Comparison of ENCODE assay signal across 8 cellular contexts in the genomic region with DNA sequence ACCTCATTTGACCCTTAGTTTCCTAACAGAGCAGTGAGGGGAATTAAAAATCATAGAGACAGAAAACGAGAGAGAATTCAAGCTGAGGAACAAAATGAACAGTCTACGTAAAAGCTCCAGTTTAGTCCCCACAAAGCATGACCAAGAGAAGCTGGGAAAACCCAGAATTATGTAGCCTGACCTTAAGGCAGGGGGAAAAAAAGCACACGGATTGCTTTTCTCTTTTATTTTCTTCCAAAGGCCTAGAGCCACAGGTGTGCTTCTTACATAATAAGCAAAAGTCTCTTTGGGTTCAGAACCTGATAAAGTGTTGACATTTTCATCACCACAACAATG. TPM values are rescaled to one million over a fixed set of nuclear protein-coding genes. Genes with fewer than 3 reads are reported as not detected.
A peak's percentile ranks its signal among the peaks of the same experiment; 100 is the strongest.
DNase-seq lines count a peak whose midpoint lies in the region; ATAC-seq, FAIRE-seq and TF ChIP-seq lines count a peak whose summit lies in the region.

No MANE protein-coding gene starts in this region.

- H3K4me3 Mint-ChIP-seq in T-helper 2 cell treated with Interferon-gamma antibody and Interleukin-4, amounts not matched to agents 5 μg/mL and 100 μg/mL, for 36 hours = peak overlapping the region; percentile 92
- H3K4me3 Mint-ChIP-seq in activated naive CD8-positive, alpha-beta T cell treated with anti-CD3 and anti-CD28 coated beads, Interleukin-2, amount 10 ng/mL, durations not matched to agents 7 days and 5 days = peak overlapping the region; percentile 96

- peaks cover 7 to 12% of the 10 kb centered on the region in 2 donors for H3K4me1 ChIP-seq in kidney (ENCODE audit: control insufficient read depth in 1 of 2, insufficient read depth in 1 of 2, low read depth in 1 of 2, low read length in 2 of 2)

- H3K36me3 Mint-ChIP-seq in T-helper 2 cell treated with Interferon-gamma antibody and Interleukin-4, amounts not matched to agents 5 μg/mL and 100 μg/mL, for 36 hours (ENCODE audit: low read depth) = peaks cover 8% of the 10 kb centered on the region
- peaks cover 2% of the 10 kb centered on the region for H3K36me3 Mint-ChIP-seq in activated naive CD8-positive, alpha-beta T cell treated with anti-CD3 and anti-CD28 coated beads, Interleukin-2, amount 10 ng/mL, durations not matched to agents 7 days and 5 days

- no peaks in the 10 kb centered on the region for H3K36me3 ChIP-seq in kidney (ENCODE audit: control insufficient read depth in 1 of 2, insufficient read depth in 2 of 2, low read length in 2 of 2)

- H3K27ac ChIP-seq in kidney (ENCODE audit: low read depth in 2 of 2, low read length in 2 of 2) (peak overlapping the region; percentile 59 to 64), substantia nigra (ENCODE audit: low read depth, low read length, poor library complexity, severe bottlenecking) (peak overlapping the region; percentile 88)

- H3K27me3 Mint-ChIP-seq in T-helper 2 cell treated with Interferon-gamma antibody and Interleukin-4, amounts not matched to agents 5 μg/mL and 100 μg/mL, for 36 hours (ENCODE audit: low read depth) = no peaks in the 10 kb centered on the region
- no peaks in the 10 kb centered on the region for H3K27me3 Mint-ChIP-seq in activated naive CD8-positive, alpha-beta T cell treated with anti-CD3 and anti-CD28 coated beads, Interleukin-2, amount 10 ng/mL, durations not matched to agents 7 days and 5 days

- no peak for FAIRE-seq in kidney (lab: Jason Lieb, UNC)

- peaks cover 21% of the 10 kb centered on the region for H3K4me1 Mint-ChIP-seq in T-helper 2 cell treated with Interferon-gamma antibody and Interleukin-4, amounts not matched to agents 5 μg/mL and 100 μg/mL, for 36 hours (ENCODE audit: low read depth)
- H3K4me1 Mint-ChIP-seq in activated naive CD8-positive, alpha-beta T cell treated with anti-CD3 and anti-CD28 coated beads, Interleukin-2, amount 10 ng/mL, durations not matched to agents 7 days and 5 days = peaks cover 22% of the 10 kb centered on the region

- peaks cover 4% of the 10 kb centered on the region for H3K9me3 Mint-ChIP-seq in T-helper 2 cell treated with Interferon-gamma antibody and Interleukin-4, amounts not matched to agents 5 μg/mL and 100 μg/mL, for 36 hours
- no peaks in the 10 kb centered on the region for H3K9me3 Mint-ChIP-seq in activated naive CD8-positive, alpha-beta T cell treated with anti-CD3 and anti-CD28 coated beads, Interleukin-2, amount 10 ng/mL, durations not matched to agents 7 days and 5 days

- peak overlapping the region in 1 of 2 donors; percentile 84 for H3K9ac ChIP-seq in kidney (ENCODE audit: low read length in 2 of 2)

- no peaks in the 10 kb centered on the region for H3K9me3 ChIP-seq in kidney (ENCODE audit: control insufficient read depth in 1 of 2, low read length in 2 of 2)

- peak overlapping the region; percentile 89 for H3K27ac Mint-ChIP-seq in T-helper 2 cell treated with Interferon-gamma antibody and Interleukin-4, amounts not matched to agents 5 μg/mL and 100 μg/mL, for 36 hours
- H3K27ac Mint-ChIP-seq in activated naive CD8-positive, alpha-beta T cell treated with anti-CD3 and anti-CD28 coated beads, Interleukin-2, amount 10 ng/mL, durations not matched to agents 7 days and 5 days = peak overlapping the region; percentile 91

- TF ChIP-seq CTCF in kidney (IDR thresholded peaks at IDR 0.05; ENCODE audit: borderline replicate concordance, extremely low read depth, insufficient read depth) = no peak

- intact Hi-C loops in kidney (cut with DNase I) = no loop called here

- ATAC-seq in activated naive CD8-positive, alpha-beta T cell treated with anti-CD3 and anti-CD28 coated beads, Interleukin-2, amount 10 ng/mL, durations not matched to agents 7 days and 5 days (ENCODE audit: low read depth) = no peak
- no peak for ATAC-seq in GM19455 (IDR thresholded peaks at IDR 0.05; ENCODE audit: unreplicated experiment)

- no peak for DNase-seq in T-helper 2 cell treated with Interferon-gamma antibody and Interleukin-4, amounts not matched to agents 5 μg/mL and 100 μg/mL, for 36 hours (ENCODE audit: low spot score)
- DNase-seq in T-helper 2 cell (no peak), kidney (no peak), substantia nigra (lab: John Stamatoyannopoulos, UW) (no peak), GM03348 (ENCODE audit: low spot score) (no peak), occipital lobe (lab: John Stamatoyannopoulos, UW) (no peak)
- DNase-seq in activated naive CD8-positive, alpha-beta T cell treated with anti-CD3 and anti-CD28 coated beads, Interleukin-2, amount 10 ng/mL, durations not matched to agents 7 days and 5 days = no peak

- H3K4me3 ChIP-seq in kidney (ENCODE audit: low read length in 2 of 2) = peak overlapping the region; percentile 79 to 90

- POLR2A ChIA-PET in activated naive CD8-positive, alpha-beta T cell treated with anti-CD3 and anti-CD28 coated beads, Interleukin-2, amount 10 ng/mL, durations not matched to agents 7 days and 5 days (lab: Charles Lee) = interaction anchor here (0.7 to 1.9 kb wide), 12 partner anchors 9 to 106 kb away, joined by 3 to 24 read pairs (median 6); a partner anchor contains a TSS

RNA-seq across cellular contexts. Expression of a gene that starts 0.5 kb away (rescaled TPM):
- total RNA-seq in activated naive CD8-positive, alpha-beta T cell treated with anti-CD3 and anti-CD28 coated beads, Interleukin-2, amount 10 ng/mL, durations not matched to agents 7 days and 5 days = 10 to 100 TPM; 39.1 to 40.5 TPM
- 32.6 TPM for total RNA-seq in kidney
- polyA plus RNA-seq in kidney (ENCODE audit: insufficient read depth, low read depth, low replicate concordance) = 8.0 TPM
- 27.1 TPM for total RNA-seq in occipital lobe

RNA-seq across cellular contexts. Expression of a gene that starts 22.7 kb away (rescaled TPM):
- 1 to 10 TPM; 5.8 to 7.6 TPM for total RNA-seq in activated naive CD8-positive, alpha-beta T cell treated with anti-CD3 and anti-CD28 coated beads, Interleukin-2, amount 10 ng/mL, durations not matched to agents 7 days and 5 days
- 4.0 TPM for total RNA-seq in kidney
- polyA plus RNA-seq in kidney (ENCODE audit: insufficient read depth, low read depth, low replicate concordance) = 2.5 TPM
- 6.7 TPM for total RNA-seq in occipital lobe

RNA-seq across cellular contexts. Expression of a gene that starts 23.0 kb away (rescaled TPM):
- 10 to 100 TPM; 64.1 to 70.0 TPM for total RNA-seq in activated naive CD8-positive, alpha-beta T cell treated with anti-CD3 and anti-CD28 coated beads, Interleukin-2, amount 10 ng/mL, durations not matched to agents 7 days and 5 days
- total RNA-seq in kidney = 73.5 TPM
- 40.1 TPM for polyA plus RNA-seq in kidney (ENCODE audit: insufficient read depth, low read depth, low replicate concordance)
- 54.3 TPM for total RNA-seq in occipital lobe
